ENCODE assay signal across 2 cellular contexts in genomic region chr6:62923728-62924127, GRCh38.
TF ChIP-seq lines count a peak whose summit lies in the region.

No MANE protein-coding gene starts in this region.

TF ChIP-seq in IMR-90, 13 proteins besides CTCF, POLR2A, EP300 and RAD21 (continued from another document):
- TF ChIP-seq FOS (IDR thresholded peaks at IDR 0.05; ENCODE audit: low read depth, low read length), result no peak

TF ChIP-seq in K562, 482 proteins besides CTCF, POLR2A, EP300 and RAD21 (continued from another document):
- TF ChIP-seq MGA (IDR thresholded peaks at IDR 0.05) (no peak), MAFG (tag; conservative IDR thresholded peaks at IDR 0.05) (peak; percentile 38; the same call in 1 of the 2 replicates), ZBTB33 (CRISPR knock-in tag; IDR thresholded peaks at IDR 0.05) (no peak), MAFK (IDR thresholded peaks at IDR 0.05; ENCODE audit: low read length) (peak; percentile 59; the same call in 1 of the 2 replicates), ZKSCAN3 (CRISPR knock-in tag; IDR thresholded peaks at IDR 0.05) (no peak), MAFF (IDR thresholded peaks at IDR 0.05; ENCODE audit: low read length) (peak; percentile 62), ZNF3 (CRISPR knock-in tag; IDR thresholded peaks at IDR 0.05) (no peak), POLR2AphosphoS5 (IDR thresholded peaks at IDR 0.05; ENCODE audit: control insufficient read depth, insufficient read depth, low read depth, low read length) (no peak), NEUROD1 (IDR thresholded peaks at IDR 0.05; ENCODE audit: borderline replicate concordance, low read depth, low read length, partially characterized antibody) (no peak), C11orf30 (IDR thresholded peaks at IDR 0.05; ENCODE audit: low read depth) (peak; percentile 36; the same call in 1 of the 2 replicates), NONO (IDR thresholded peaks at IDR 0.05; ENCODE audit: low read depth in 2 of 2, low read length in 1 of 2) (no peak), ZNF316 (IDR thresholded peaks at IDR 0.05) (peak; percentile 71), ZNF121 (CRISPR knock-in tag; conservative IDR thresholded peaks at IDR 0.05) (no peak), GTF2F1 (IDR thresholded peaks at IDR 0.05; ENCODE audit: low read depth, low read length) (no peak), AFF1 (IDR thresholded peaks at IDR 0.05; ENCODE audit: low read depth in 1 of 2, partially characterized antibody in 2 of 2) (no peak)
